ENCODE assay signal across 17 cellular contexts in the genomic region with DNA sequence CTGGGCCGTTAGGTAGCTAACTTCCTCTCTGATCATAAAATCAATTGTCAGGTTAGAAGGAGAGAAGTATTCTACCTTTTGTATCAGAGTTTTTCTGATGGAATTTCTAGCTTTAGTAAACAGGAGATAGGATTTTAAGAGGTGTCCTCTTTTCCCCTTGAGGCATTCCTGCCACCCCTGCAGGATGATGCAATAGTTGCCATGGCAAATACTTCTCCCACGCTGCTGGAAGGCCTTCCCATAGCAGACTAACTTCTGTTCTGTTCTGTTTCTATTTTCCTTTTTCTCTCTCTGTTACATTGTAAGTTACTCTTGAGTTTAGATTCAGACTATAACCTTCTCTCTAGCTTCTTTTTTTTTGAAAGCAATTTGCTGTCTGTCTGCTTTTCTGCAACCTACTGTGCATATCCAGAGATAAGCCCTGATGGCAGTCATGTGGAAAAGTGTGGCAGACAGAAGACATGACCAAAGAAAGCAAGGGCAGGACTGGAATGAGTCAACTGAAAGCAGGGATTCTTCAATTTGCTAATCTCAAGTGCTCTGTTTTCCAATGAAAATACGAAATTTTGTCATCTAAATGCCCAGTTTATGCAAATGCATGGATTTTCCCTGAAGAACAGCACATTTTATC.
DNase-seq lines count a peak whose midpoint lies in the region; ATAC-seq and TF ChIP-seq lines count a peak whose summit lies in the region.
"Had no signal": no experiment of that assay in that cellular context is flagged by ENCODE, and none has a peak within 500 bp of the region (broad histone marks: within the 10 kb centered on the region; RNA-seq: fewer than 3 reads in every experiment).

No MANE protein-coding gene starts in this region.

- H2BK12ac ChIP-seq in trophoblast cell (ENCODE audit: low read length) = no peak overlapping the region

- no peak for ATAC-seq in HG02885 (IDR thresholded peaks at IDR 0.05; ENCODE audit: poor library complexity, unreplicated experiment)
- ATAC-seq in omental fat pad (ENCODE audit: low FRiP score) = no peak
- ATAC-seq: naive thymus-derived CD4-positive, alpha-beta T cell; stimulated activated naive B cell treated with anti-CD40 and anti-IgM and Interleukin-4, amounts not matched to agents 10 μg/mL and 1 μg/mL and 100 μg/mL, for 72 hours had no signal

- no peak overlapping the region for H3K18ac ChIP-seq in trophoblast cell (ENCODE audit: low read length)

- no peak overlapping the region for H2BK5ac ChIP-seq in trophoblast cell (ENCODE audit: low read depth, low read length, poor library complexity)

- H4K91ac ChIP-seq in trophoblast cell (ENCODE audit: low read depth, low read length) = no peak overlapping the region

- H2BK120ac ChIP-seq in trophoblast cell (ENCODE audit: insufficient read depth, low read length, poor library complexity) = no peak overlapping the region

- H3K79me1 ChIP-seq in trophoblast cell (ENCODE audit: low read length) = no peaks in the 10 kb centered on the region

- H3K79me2 ChIP-seq in trophoblast cell (ENCODE audit: control insufficient read depth, insufficient read depth, low read length, poor library complexity) = no peaks in the 10 kb centered on the region

- no peak overlapping the region for H2AFZ ChIP-seq in trophoblast cell (ENCODE audit: insufficient read depth, low read length, poor library complexity)

- TF ChIP-seq CTCF in fibroblast of pulmonary artery (IDR thresholded peaks at IDR 0.05; ENCODE audit: low read length, missing control alignments) = no peak
- TF ChIP-seq CTCF in omental fat pad (IDR thresholded peaks at IDR 0.05) = no peak

- H4K12ac ChIP-seq in trophoblast cell (ENCODE audit: low read depth, low read length) = no peak overlapping the region

- H3K36me3 ChIP-seq in trophoblast cell (ENCODE audit: control insufficient read depth in 1 of 2, insufficient read depth in 2 of 2, low read length in 2 of 2) = no peaks in the 10 kb centered on the region
- H3K36me3 ChIP-seq: right lobe of liver had no signal

- no peaks in the 10 kb centered on the region for H3K4me1 ChIP-seq in trophoblast cell (ENCODE audit: control insufficient read depth in 1 of 2, insufficient read depth in 2 of 2, low read length in 2 of 2)
- H3K4me1 ChIP-seq: right lobe of liver had no signal

- H3K23ac ChIP-seq in trophoblast cell (ENCODE audit: low read length) = no peak overlapping the region

- H3K4me3 ChIP-seq in fibroblast of pulmonary artery (replicated peaks; ENCODE audit: low read depth, low read length) (no peak overlapping the region), trophoblast cell (ENCODE audit: low read depth, low read length) (no peak overlapping the region)
- H3K4me3 ChIP-seq: right lobe of liver had no signal

- no CpG with 5 or more reads among the region's 3 CpGs for WGBS in trophoblast cell (ENCODE audit: extremely low coverage, insufficient coverage, insufficient read length)

- no peak overlapping the region for H3K4ac ChIP-seq in trophoblast cell (ENCODE audit: low read depth, low read length)

- no peak overlapping the region for H3K27ac ChIP-seq in trophoblast cell (ENCODE audit: low read depth, low read length)
- H3K27ac ChIP-seq: KMS-11, right lobe of liver had no signal

- no peak overlapping the region for H4K8ac ChIP-seq in trophoblast cell (ENCODE audit: low read depth, low read length)

- DNase-seq in ELF-1 (ENCODE audit: low read depth, low spot score) (peak; percentile 12), RPMI7951 (ENCODE audit: low read depth) (peak; percentile 2), fibroblast of pulmonary artery (ENCODE audit: low read depth) (peak; percentile 2), non-pigmented ciliary epithelial cell (ENCODE audit: low read depth) (peak; percentile 66), COLO829 (ENCODE audit: low spot score) (no peak), trophoblast cell (no peak), omental fat pad (ENCODE audit: low spot score) (no peak)
- DNase-seq: activated CD4-positive, alpha-beta T cell treated with anti-CD3 and anti-CD28 coated beads for 4 hours; foreskin melanocyte; naive thymus-derived CD4-positive, alpha-beta T cell; NCI-H1436; NCI-H446; right lobe of liver; stimulated activated naive B cell treated with anti-CD40 and anti-IgM and Interleukin-4, amounts not matched to agents 10 μg/mL and 1 μg/mL and 100 μg/mL, for 72 hours; T-helper 1 cell had no signal

- no peak overlapping the region for H2AK5ac ChIP-seq in trophoblast cell (ENCODE audit: low read length)

- H3K14ac ChIP-seq in trophoblast cell (ENCODE audit: low read length) = no peak overlapping the region

- H3K4me2 ChIP-seq in trophoblast cell (ENCODE audit: low read length) = no peak overlapping the region
- H3K4me2 ChIP-seq: KMS-11 had no signal

- H3K9me3 ChIP-seq in trophoblast cell (ENCODE audit: insufficient read depth, low read depth, low read length) = peaks cover 4% of the 10 kb centered on the region
- H3K9me3 ChIP-seq: right lobe of liver had no signal

- H3K27me3 ChIP-seq in trophoblast cell (ENCODE audit: insufficient read depth, low read length) = no peaks in the 10 kb centered on the region
- H3K27me3 ChIP-seq: right lobe of liver had no signal

- H3K9ac ChIP-seq in trophoblast cell (ENCODE audit: low read length) = no peak overlapping the region
- H3K9ac ChIP-seq: KMS-11 had no signal

Comparison
In these comparisons a context has a peak if more than half of its experiments do, and no peak if none do; other contexts are left out.
1. DNase-seq: peak in ELF-1 (single experiment), RPMI7951 (single experiment), fibroblast of pulmonary artery (single experiment) and non-pigmented ciliary epithelial cell (single experiment); none in COLO829 (single experiment), trophoblast cell (0 of 2) and omental fat pad (single experiment).